ENCODE assay signal across 29 cellular contexts in the genomic region with DNA sequence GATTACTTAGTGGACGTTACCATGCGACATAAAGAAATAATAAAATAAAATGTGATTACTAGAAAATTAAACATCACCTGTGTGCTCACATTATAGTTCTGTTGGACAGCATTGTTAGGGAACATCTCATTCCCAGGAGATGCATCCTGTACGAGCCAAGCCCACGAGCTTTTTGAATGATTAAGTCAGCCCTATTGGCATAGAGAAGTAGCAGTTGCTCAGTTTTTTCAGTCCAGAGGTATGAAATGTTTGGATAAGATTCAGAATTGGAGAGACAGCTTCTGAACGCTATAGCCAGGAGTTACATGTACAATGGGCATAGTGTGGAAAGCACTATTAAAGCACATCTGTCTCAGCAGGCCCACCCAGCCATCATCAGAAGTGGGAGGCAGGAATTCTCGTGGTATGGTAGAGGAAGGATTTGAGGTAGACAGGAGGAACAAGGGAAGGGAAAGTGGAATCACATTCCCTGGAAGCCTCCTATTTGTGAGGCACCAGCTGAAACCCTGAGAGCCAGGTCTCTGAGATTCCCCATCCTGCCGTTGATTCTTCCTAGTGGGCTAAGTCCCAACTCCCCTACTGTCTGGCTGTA. TPM values are rescaled to one million over a fixed set of nuclear protein-coding genes. Genes with fewer than 3 reads are reported as not detected.
A peak's percentile ranks its signal among the peaks of the same experiment; 100 is the strongest.
DNase-seq lines count a peak whose midpoint lies in the region; ATAC-seq, FAIRE-seq and TF ChIP-seq lines count a peak whose summit lies in the region.
"Had no signal": no experiment of that assay in that cellular context is flagged by ENCODE, and none has a peak within 500 bp of the region (broad histone marks: within the 10 kb centered on the region; RNA-seq: fewer than 3 reads in every experiment).

No MANE protein-coding gene starts in this region.

- no peak overlapping the region for H3K4me3 ChIP-seq in HCT116 (replicated peaks in 1 of 2; ENCODE audit: low read depth in 1 of 2, low read length in 2 of 2)
- H3K4me3 ChIP-seq in mammary epithelial cell (replicated peaks in 1 of 3; ENCODE audit: insufficient read depth in 1 of 3, low read depth in 2 of 3, low read length in 3 of 3), result no peak overlapping the region
- H3K4me3 ChIP-seq in HepG2 (replicated peaks in 1 of 3; ENCODE audit: insufficient read depth in 1 of 3, low read depth in 2 of 3, low read length in 3 of 3), result no peak overlapping the region
- peak overlapping the region in 2 of 3 donors; percentile 8 to 33 for H3K4me3 ChIP-seq in skeletal muscle tissue (ENCODE audit: low read length in 3 of 3)
- H3K4me3 ChIP-seq in small intestine (ENCODE audit: low read depth in 1 of 2, low read length in 2 of 2), result no peak overlapping the region
- H3K4me3 ChIP-seq in gastroesophageal sphincter, result no peak overlapping the region
- H3K4me3 ChIP-seq in lower leg skin (ENCODE audit: low read depth, poor library complexity, severe bottlenecking), result no peak overlapping the region
- H3K4me3 ChIP-seq: cardiac muscle cell, neural progenitor cell, SK-N-MC, skin epidermis, upper lobe of right lung had no signal

- intact Hi-C loops in HCT116 (cut with micrococcal nuclease), result no loop called here
- intact Hi-C loops in mammary epithelial cell (cut with micrococcal nuclease), result loop anchor here (5.0 kb wide), 1 partner anchor 218 kb away; no protein-coding TSS in a partner anchor
- intact Hi-C loops in HepG2 (cut with micrococcal nuclease; ENCODE audit: unreplicated experiment), result loop anchor here (5.0 kb wide), 1 partner anchor 37 kb away; no protein-coding TSS in a partner anchor
- intact Hi-C loops in lower leg skin (cut with DNase I; ENCODE audit: low total_unique reads), result no loop called here

- RAD21 ChIA-PET in HCT116 (lab: Charles Lee; ENCODE audit: low non-redundant PET in 1 of 2, low total read pairs in 2 of 2, uncharacterized antibody in 2 of 2, unreplicated experiment in 2 of 2), result interaction anchor here in 1 of 2 experiments (0.7 kb wide), 1 partner anchor 9 kb away, joined by 3 read pairs; no protein-coding TSS in a partner anchor

- TF ChIP-seq RAD21 in HCT116 (IDR thresholded peaks at IDR 0.05; ENCODE audit: low read depth) (no peak), HepG2 (CRISPR knock-in tag; IDR thresholded peaks at IDR 0.05) (no peak)

- H3K27ac ChIP-seq in HCT116 (ENCODE audit: low read depth, low read length) (no peak overlapping the region), mammary epithelial cell (ENCODE audit: insufficient read depth, low read depth, low read length) (no peak overlapping the region), HepG2 (ENCODE audit: extremely low read length, insufficient read depth, low read length) (peak overlapping the region; percentile 13), skeletal muscle tissue (ENCODE audit: low read depth, low read length) (peak overlapping the region; percentile 23), small intestine (ENCODE audit: low read depth in 1 of 2, low read length in 1 of 2) (no peak overlapping the region), gastroesophageal sphincter (no peak overlapping the region)
- H3K27ac ChIP-seq: cardiac muscle cell, neural progenitor cell, SK-N-MC, skin epidermis, upper lobe of right lung had no signal

- no peaks in the 10 kb centered on the region for H3K27me3 ChIP-seq in HCT116 (ENCODE audit: insufficient read depth, low read length)
- no peaks in the 10 kb centered on the region for H3K27me3 ChIP-seq in mammary epithelial cell (ENCODE audit: insufficient read depth, low read length)
- H3K27me3 ChIP-seq in HepG2 (ENCODE audit: control insufficient read depth in 1 of 2, insufficient read depth in 2 of 2, low read length in 2 of 2), result no peaks in the 10 kb centered on the region
- H3K27me3 ChIP-seq in skeletal muscle tissue (ENCODE audit: control insufficient read depth in 3 of 3, insufficient read depth in 3 of 3, low read length in 3 of 3), result no peaks in the 10 kb centered on the region
- no peaks in the 10 kb centered on the region for H3K27me3 ChIP-seq in small intestine (ENCODE audit: control insufficient read depth in 2 of 2, insufficient read depth in 2 of 2, low read length in 2 of 2)
- H3K27me3 ChIP-seq in gastroesophageal sphincter, result no peaks in the 10 kb centered on the region
- H3K27me3 ChIP-seq: cardiac muscle cell, neural progenitor cell, upper lobe of right lung had no signal

- ATAC-seq in HCT116 (no peak), HepG2 (no peak), gastroesophageal sphincter (no peak)
- ATAC-seq: left lobe of liver, upper lobe of right lung had no signal

- no peak for TF ChIP-seq POLR2A in HCT116 (IDR thresholded peaks at IDR 0.05; ENCODE audit: borderline replicate concordance, extremely low read depth, insufficient read depth, insufficient read length)
- no peak; a peak in 1 of 4 replicates for TF ChIP-seq POLR2A in HepG2 (IDR thresholded peaks at IDR 0.05; ENCODE audit: insufficient read depth in 1 of 2, low read depth in 2 of 2, low read length in 2 of 2)
- TF ChIP-seq POLR2A in gastroesophageal sphincter (IDR thresholded peaks at IDR 0.05), result no peak
- no peak for TF ChIP-seq POLR2A in lower leg skin (IDR thresholded peaks at IDR 0.05)

- no peaks in the 10 kb centered on the region for H3K9me3 ChIP-seq in HCT116 (ENCODE audit: control insufficient read depth in 1 of 2, insufficient read depth in 1 of 2, low read depth in 1 of 2, low read length in 2 of 2)
- no peaks in the 10 kb centered on the region for H3K9me3 ChIP-seq in mammary epithelial cell (replicated peaks; ENCODE audit: insufficient read depth, low read length)
- H3K9me3 ChIP-seq in HepG2 (ENCODE audit: low read length), result no peaks in the 10 kb centered on the region
- no peaks in the 10 kb centered on the region for H3K9me3 ChIP-seq in skeletal muscle tissue (ENCODE audit: control insufficient read depth in 3 of 3, low read length in 3 of 3)
- no peaks in the 10 kb centered on the region for H3K9me3 ChIP-seq in small intestine (ENCODE audit: control insufficient read depth, low read depth)
- H3K9me3 ChIP-seq in gastroesophageal sphincter, result no peaks in the 10 kb centered on the region
- H3K9me3 ChIP-seq: upper lobe of right lung had no signal

- H4K20me1 ChIP-seq in HCT116 (ENCODE audit: insufficient read depth) (no peaks in the 10 kb centered on the region), mammary epithelial cell (ENCODE audit: insufficient read depth, low read length) (no peaks in the 10 kb centered on the region), HepG2 (ENCODE audit: insufficient read depth, low read length) (peaks cover 59% of the 10 kb centered on the region)

- CTCF ChIA-PET in HCT116 (lab: Charles Lee) (no interaction called here), mammary epithelial cell (lab: Charles Lee; ENCODE audit: low non-redundant PET) (no interaction called here), HepG2 (lab: Yijun Ruan, JAX; ENCODE audit: low intra/inter-chr PET ratio, low total read pairs) (no interaction called here)

- H2AFZ ChIP-seq in HCT116 (ENCODE audit: low read depth, low read length, poor library complexity, severe bottlenecking) (no peak overlapping the region), mammary epithelial cell (ENCODE audit: low read depth, low read length) (no peak overlapping the region), HepG2 (ENCODE audit: low read length) (no peak overlapping the region)
- H2AFZ ChIP-seq: neural progenitor cell had no signal

- H3K79me2 ChIP-seq in HCT116 (ENCODE audit: insufficient read depth, low read length) (peaks cover 100% of the 10 kb centered on the region), mammary epithelial cell (ENCODE audit: insufficient read depth, low read length) (peaks cover 98% of the 10 kb centered on the region), HepG2 (ENCODE audit: insufficient read depth, low read length) (peaks cover 93% of the 10 kb centered on the region)

- peak overlapping the region; percentile 62 for H3K4me2 ChIP-seq in HCT116 (ENCODE audit: low read length)
- peak overlapping the region; percentile 41 for H3K4me2 ChIP-seq in mammary epithelial cell (ENCODE audit: insufficient read depth, low read depth, low read length)
- H3K4me2 ChIP-seq in HepG2 (ENCODE audit: low read depth, low read length), result peak overlapping the region; percentile 23; the same call in 1 of the 2 replicates
- H3K4me2 ChIP-seq: neural progenitor cell had no signal

- FAIRE-seq in HepG2 (lab: Jason Lieb, UNC), result no peak
- FAIRE-seq in small intestine (lab: Jason Lieb, UNC), result no peak
- FAIRE-seq: GM18507 had no signal

- in situ Hi-C loops in mammary epithelial cell (cut with MboI; ENCODE audit: low sequenced_read_pairs in 2 of 2), result loop anchor here in 1 of 2 donors (10.0 kb wide), 1 partner anchor 330 kb away; no protein-coding TSS in a partner anchor
- in situ Hi-C loops in HepG2 (cut with HindIII; ENCODE audit: extremely low pct_ligation_motif_present, low pct_unique_long_range_greater_than_20kb), result no loop called here
- in situ Hi-C loops in G401 (cut with HindIII; ENCODE audit: low sequenced_read_pairs), result no loop called here

- 49% methylated on average over 7 of the region's 7 CpGs for WGBS in mammary epithelial cell (ENCODE audit: low coverage, missing lambda C conversion rate)
- 94% methylated on average over 7 of the region's 7 CpGs for WGBS in HepG2 (ENCODE audit: low lambda C conversion rate)
- WGBS in small intestine, 3 donors, result 88 to 95% (median 94%) methylated on average over 7 of the region's 7 CpGs
- WGBS in gastroesophageal sphincter (ENCODE audit: low coverage in 1 of 2), 2 donors, result 57 to 75% methylated on average over 6 to 7 of the region's 7 CpGs
- 69 to 79% methylated on average over 7 of the region's 7 CpGs for WGBS in lower leg skin, 2 donors

- dilution Hi-C loops in mammary epithelial cell (cut with HindIII; ENCODE audit: low sequenced_read_pairs), result no loop called here

- H3K36me3 ChIP-seq in HCT116 (ENCODE audit: control insufficient read depth in 1 of 2, insufficient read depth in 2 of 2, low read length in 2 of 2) (no peaks in the 10 kb centered on the region), mammary epithelial cell (ENCODE audit: insufficient read depth, low read length) (no peaks in the 10 kb centered on the region), HepG2 (replicated peaks in 1 of 2; ENCODE audit: control insufficient read depth in 1 of 2, insufficient read depth in 2 of 2, low read length in 2 of 2) (peaks cover 5 to 21% of the 10 kb centered on the region in 2 experiments), skeletal muscle tissue (ENCODE audit: control insufficient read depth in 3 of 3, insufficient read depth in 3 of 3, low read length in 3 of 3) (no peaks in the 10 kb centered on the region), small intestine (ENCODE audit: control insufficient read depth in 2 of 2, insufficient read depth in 2 of 2, low read length in 2 of 2) (no peaks in the 10 kb centered on the region), gastroesophageal sphincter (no peaks in the 10 kb centered on the region)
- H3K36me3 ChIP-seq: cardiac muscle cell, neural progenitor cell, upper lobe of right lung had no signal

- H3K4me1 ChIP-seq in HCT116 (ENCODE audit: control insufficient read depth in 1 of 2, insufficient read depth in 2 of 2, low read length in 2 of 2) (peaks cover 43 to 44% of the 10 kb centered on the region in 2 experiments), mammary epithelial cell (ENCODE audit: insufficient read depth, low read length) (peaks cover 42% of the 10 kb centered on the region), HepG2 (ENCODE audit: insufficient read depth, low read length) (peaks cover 99% of the 10 kb centered on the region), skeletal muscle tissue (ENCODE audit: control insufficient read depth in 3 of 3, insufficient read depth in 3 of 3, low read length in 3 of 3) (peaks cover 36 to 54% (median 49%) of the 10 kb centered on the region in 3 donors), small intestine (ENCODE audit: control insufficient read depth in 2 of 2, insufficient read depth in 1 of 2, low read depth in 1 of 2, low read length in 1 of 2) (peaks cover 0 to 2% of the 10 kb centered on the region in 2 donors), gastroesophageal sphincter (peaks cover 0 to 74% (median 6%) of the 10 kb centered on the region in 3 donors)

- TF ChIP-seq CTCF in HCT116 (IDR thresholded peaks at IDR 0.05 in 2 of 3, conservative IDR thresholded peaks at IDR 0.05 in 1 of 3; ENCODE audit: borderline replicate concordance in 1 of 3, insufficient read depth in 1 of 3, low read depth in 2 of 3, low read length in 2 of 3) (no peak), mammary epithelial cell (conservative IDR thresholded peaks at IDR 0.05 in 1 of 2, IDR thresholded peaks at IDR 0.05 in 1 of 2; ENCODE audit: extremely low read depth in 1 of 2, insufficient read depth in 1 of 2, low read depth in 1 of 2, low read length in 2 of 2) (no peak), HepG2 (CRISPR knock-in tag; IDR thresholded peaks at IDR 0.05) (no peak), gastroesophageal sphincter (IDR thresholded peaks at IDR 0.05) (no peak), lower leg skin (IDR thresholded peaks at IDR 0.05) (no peak)

- TF ChIP-seq EP300 in HepG2 (IDR thresholded peaks at IDR 0.05; ENCODE audit: low read depth in 2 of 2, low read length in 2 of 2) (no peak), HepG2 (CRISPR knock-in tag; IDR thresholded peaks at IDR 0.05; ENCODE audit: borderline replicate concordance) (no peak), gastroesophageal sphincter (IDR thresholded peaks at IDR 0.05) (no peak)

- H3K9ac ChIP-seq in HCT116 (ENCODE audit: low read length) (no peak overlapping the region), mammary epithelial cell (ENCODE audit: insufficient read depth, low read length) (no peak overlapping the region), HepG2 (ENCODE audit: insufficient read depth, low read depth, low read length) (no peak overlapping the region), skeletal muscle tissue (ENCODE audit: low read depth in 1 of 3, low read length in 3 of 3) (no peak overlapping the region)
- H3K9ac ChIP-seq: neural progenitor cell had no signal

- DNase-seq in HCT116 (ENCODE audit: low read depth, low spot score) (no peak), mammary epithelial cell (no peak), HepG2 (ENCODE audit: low spot score) (no peak), G401 (ENCODE audit: low spot score) (no peak), small intestine (no peak), lower leg skin (ENCODE audit: low spot score in 2 of 2) (no peak)
- DNase-seq: activated CD4-positive, alpha-beta T cell treated with anti-CD3 and anti-CD28 coated beads, Interleukin-2, amount 10 ng/mL, durations not matched to agents 24 days and 14 days; activated naive CD4-positive, alpha-beta T cell treated with anti-CD3 and anti-CD28 coated beads for 36 hours; activated T-cell treated with anti-CD3 and anti-CD28 coated beads, Interleukin-2, amount 50 U/mL, for 72 hours; amniotic stem cell; CD4-positive, CD25-positive, alpha-beta regulatory T cell; dermis blood vessel endothelial cell; DMS 273 treated with DMSO at 0.1 percent for 48 hours; GDM1; GOT3; NCI-H1092; NCI-H187 treated with DMSO at 0.1 percent for 48 hours; NCI-H524 treated with DMSO at 0.1 percent for 48 hours; RPMI8226; stimulated activated CD4-positive, alpha-beta T cell treated with anti-CD3 and anti-CD28 coated beads, Interleukin-2, amount 100 ng/mL, for 24 hours; upper lobe of right lung had no signal

- BruUV-seq in HCT116 (replicated peaks; lab: Mats Ljungman, UMichigan) (no TSS peak), mammary epithelial cell (replicated peaks; lab: Mats Ljungman, UMichigan) (no TSS peak), HepG2 (replicated peaks; lab: Mats Ljungman, UMichigan) (no TSS peak)

- POLR2A ChIA-PET in HCT116 (lab: Charles Lee), result no interaction called here
- POLR2A ChIA-PET in HepG2 (lab: Yijun Ruan, JAX), result interaction anchor here (1.0 to 3.8 kb wide), 2 partner anchors 9 to 12 kb away, joined by 5 to 21 read pairs; partner anchors contain the start of gene SPATS2L

- no peaks in the 10 kb centered on the region for H3K9me2 ChIP-seq in HCT116 (ENCODE audit: insufficient read depth)

RNA-seq across cellular contexts. Expression of gene SPATS2L, which starts 8.6 kb away (rescaled TPM):
- total RNA-seq in HCT116 (2021; ENCODE audit: unreplicated experiment) (87.1 TPM), mammary epithelial cell (10 to 100 TPM; 60.0 to 98.2 TPM), HepG2 (2016; rRNA removed; fragmentation: Illumina TruSeq; extraction: Trizol) (154 and 165 TPM in 2 replicates), skeletal muscle tissue (79.9 TPM), gastroesophageal sphincter (100 to 1,000 TPM in 2 of 4 donors, 10 to 100 TPM in 2; 50.6 to 120 (median 91.5) TPM), lower leg skin (10 to 100 TPM; 60.7 to 81.3 (median 61.3) TPM)
- polyA plus RNA-seq in HCT116 (2012), result 48.4 and 65.7 TPM in 2 replicates
- polyA plus RNA-seq in mammary epithelial cell (119 TPM), HepG2 (2011; rRNA removed) (180 and 212 TPM in 2 replicates), small intestine (100 to 1,000 TPM in 1 of 3 donors, 10 to 100 TPM in 2; 66.7 to 104 (median 92.7) TPM)
- 87.0 TPM for polyA minus RNA-seq in mammary epithelial cell
- total RNA-seq in HepG2 (2016; cell fraction: cytosol; rRNA removed; fragmentation: Illumina TruSeq; extraction: Trizol; ENCODE audit: low read depth), result 81.5 and 81.6 TPM in 2 replicates
- total RNA-seq in HepG2 (2016; cell fraction: insoluble cytoplasmic fraction; rRNA removed; fragmentation: Illumina TruSeq; extraction: Trizol), result 151 and 153 TPM in 2 replicates
- total RNA-seq in HepG2 (2016; cell fraction: membrane; rRNA removed; fragmentation: Illumina TruSeq; extraction: Trizol), result 160 and 169 TPM in 2 replicates
- 110 and 114 TPM in 2 replicates for total RNA-seq in HepG2 (2016; cell fraction: nucleus; rRNA removed; fragmentation: Illumina TruSeq; extraction: Trizol)
- 161 and 177 TPM in 2 replicates for polyA plus RNA-seq in HepG2 (2011; cell fraction: cytosol; rRNA removed)
- 71.8 and 89.4 TPM in 2 replicates for polyA plus RNA-seq in HepG2 (2011; cell fraction: nucleus; rRNA removed)
- polyA plus RNA-seq in HepG2 (2012), result 134 and 184 TPM in 2 replicates
- polyA plus RNA-seq in HepG2 (2016; cell fraction: cytosol; fragmentation: Illumina TruSeq; extraction: Trizol; ENCODE audit: low read depth), result 102 and 115 TPM in 2 replicates
- polyA plus RNA-seq in HepG2 (2016; cell fraction: insoluble cytoplasmic fraction; fragmentation: Illumina TruSeq; extraction: Trizol; ENCODE audit: low read depth), result 213 and 235 TPM in 2 replicates
- polyA plus RNA-seq in HepG2 (2016; cell fraction: membrane; fragmentation: Illumina TruSeq; extraction: Trizol; ENCODE audit: low read depth), result 179 and 180 TPM in 2 replicates
- polyA plus RNA-seq in HepG2 (2016; cell fraction: nucleus; fragmentation: Illumina TruSeq; extraction: Trizol; ENCODE audit: insufficient read depth, low read depth), result 145 and 148 TPM in 2 replicates
- polyA minus RNA-seq in HepG2 (2011; rRNA and poly(A)+ RNA removed; ENCODE audit: low replicate concordance), result 28.4 and 78.1 TPM in 2 replicates
- polyA minus RNA-seq in HepG2 (2011; cell fraction: cytosol; rRNA and poly(A)+ RNA removed), result 121 and 126 TPM in 2 replicates
- 287 and 295 TPM in 2 replicates for polyA minus RNA-seq in HepG2 (2011; cell fraction: nucleus; rRNA and poly(A)+ RNA removed)
- total RNA-seq in G401 (2014; rRNA removed; shearing (Covaris generic)), result not detected in 2 replicates

Comparison
In these comparisons a context has a peak if more than half of its experiments do, and no peak if none do; other contexts are left out.
1. H3K27ac ChIP-seq: peak in HepG2 (single experiment) and skeletal muscle tissue (single experiment); none in HCT116 (single experiment), mammary epithelial cell (single experiment), small intestine (0 of 2) and gastroesophageal sphincter (0 of 4).
2. H3K4me3 ChIP-seq: peak in skeletal muscle tissue (2 of 3); none in HCT116 (0 of 2), mammary epithelial cell (0 of 3), HepG2 (0 of 3), small intestine (0 of 2), gastroesophageal sphincter (0 of 2) and lower leg skin (single experiment).
3. RNA of gene SPATS2L, which starts 8.6 kb away (total RNA-seq): 81.5 to 169 TPM in HepG2, 50.6 to 120 TPM in gastroesophageal sphincter, 60.0 to 98.2 TPM in mammary epithelial cell, 87.1 TPM in HCT116 (single experiment), 79.9 TPM in skeletal muscle tissue (single experiment) and 60.7 to 81.3 TPM in lower leg skin; not detected in G401; every median in the first group is over 10 times any median in the second.
4. intact Hi-C loops: an anchor here in mammary epithelial cell (5.0 kb wide) and HepG2 (5.0 kb wide); none called in HCT116 and lower leg skin.
5. Peak in every context shown above with its lines, with median percentiles within 50 percentile points of each other: H3K4me2 ChIP-seq.